Comparison of ENCODE assay signal across 23 cellular contexts in the genomic region with DNA sequence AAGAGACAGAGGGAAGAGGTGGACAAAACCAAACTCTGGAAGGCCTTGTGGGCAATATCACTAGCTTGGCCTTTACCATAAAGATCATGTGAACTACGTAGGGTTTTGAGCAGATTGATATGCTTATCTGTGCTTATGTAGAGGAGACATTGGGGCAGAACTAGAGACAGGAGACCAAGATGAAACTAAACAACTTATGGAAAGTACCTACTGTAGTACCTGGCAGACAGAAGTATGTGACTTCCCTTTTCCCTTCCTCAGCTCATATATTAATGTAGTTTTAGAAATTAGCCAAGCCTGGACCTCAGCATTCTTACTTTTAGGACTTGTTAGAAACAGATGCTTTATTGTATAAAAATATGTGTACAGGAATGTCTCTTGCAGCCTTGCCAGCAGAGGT. TPM values are rescaled to one million over a fixed set of nuclear protein-coding genes. Genes with fewer than 3 reads are reported as not detected.
DNase-seq lines count a peak whose midpoint lies in the region; ATAC-seq, FAIRE-seq and TF ChIP-seq lines count a peak whose summit lies in the region.
"Had no signal": no experiment of that assay in that cellular context is flagged by ENCODE, and none has a peak within 500 bp of the region (broad histone marks: within the 10 kb centered on the region; RNA-seq: fewer than 3 reads in every experiment).

No MANE protein-coding gene starts in this region.

- H3K4me1 Mint-ChIP-seq in activated CD8-positive, alpha-beta T cell treated with anti-CD3 and anti-CD28 coated beads, Interleukin-2, amount 10 ng/mL, durations not matched to agents 7 days and 5 days (ENCODE audit: low read depth), result peaks cover 3% of the 10 kb centered on the region
- H3K4me1 Mint-ChIP-seq: CD4-positive, CD25-positive, alpha-beta regulatory T cell had no signal

- ATAC-seq in GM18502 (IDR thresholded peaks at IDR 0.05; ENCODE audit: poor library complexity, unreplicated experiment) (peak; percentile 76), GM19397 (IDR thresholded peaks at IDR 0.05; ENCODE audit: unreplicated experiment) (peak; percentile 58), HG02973 (IDR thresholded peaks at IDR 0.05; ENCODE audit: unreplicated experiment) (peak; percentile 66), GM12878 (peak; percentile 83), GM21423 (IDR thresholded peaks at IDR 0.05; ENCODE audit: unreplicated experiment) (no peak)
- ATAC-seq in activated CD8-positive, alpha-beta T cell treated with anti-CD3 and anti-CD28 coated beads, Interleukin-2, amount 10 ng/mL, durations not matched to agents 7 days and 5 days, result no peak
- ATAC-seq: activated T-cell treated with anti-CD3 and anti-CD28 coated beads, Interleukin-2, amount 50 U/mL, for 4 hours; psoas muscle had no signal

- H3K4me3 Mint-ChIP-seq in activated CD8-positive, alpha-beta T cell treated with anti-CD3 and anti-CD28 coated beads, Interleukin-2, amount 10 ng/mL, durations not matched to agents 7 days and 5 days, result no peak overlapping the region
- H3K4me3 Mint-ChIP-seq: activated naive CD4-positive, alpha-beta T cell treated with anti-CD3 and anti-CD28 coated beads, Interleukin-2, amount 10 ng/mL, durations not matched to agents 7 days and 5 days; activated T-cell treated with anti-CD3 and anti-CD28 coated beads, Interleukin-2, amount 50 U/mL, for 4 hours; CD4-positive, CD25-positive, alpha-beta regulatory T cell; T-helper 2 cell treated with Interferon-gamma antibody and Interleukin-4, amounts not matched to agents 5 μg/mL and 100 μg/mL, for 36 hours had no signal

- no peak for TF ChIP-seq CTCF in GM12878 (IDR thresholded peaks at IDR 0.05 in 2 of 3, conservative IDR thresholded peaks at IDR 0.05 in 1 of 3; ENCODE audit: control insufficient read depth in 2 of 3, extremely low read depth in 1 of 3, insufficient read depth in 1 of 3, low read depth in 3 of 3, low read length in 3 of 3)
- TF ChIP-seq CTCF in thyroid gland (IDR thresholded peaks at IDR 0.05), result no peak

- H3K4me1 ChIP-seq in GM12878 (ENCODE audit: control insufficient read depth, insufficient read depth, low read length) (peaks cover 4% of the 10 kb centered on the region), thyroid gland (no peaks in the 10 kb centered on the region)

- no peak overlapping the region for H2AFZ ChIP-seq in GM12878 (ENCODE audit: control insufficient read depth, low read depth, low read length)

- TF ChIP-seq POLR2A in GM12878 (IDR thresholded peaks at IDR 0.05; ENCODE audit: low read depth, low read length), result no peak
- no peak for TF ChIP-seq POLR2A in thyroid gland (IDR thresholded peaks at IDR 0.05)

- no peaks in the 10 kb centered on the region; the same call in 1 of the 2 replicates for H4K20me1 ChIP-seq in GM12878 (ENCODE audit: control insufficient read depth, insufficient read depth)

- H3K36me3 ChIP-seq in GM12878 (ENCODE audit: control insufficient read depth in 2 of 2, insufficient read depth in 2 of 2, low read length in 1 of 2) (no peaks in the 10 kb centered on the region), thyroid gland (no peaks in the 10 kb centered on the region)
- H3K36me3 ChIP-seq: esophagus muscularis mucosa, SJSA1, tibial artery had no signal

- H3K9me3 ChIP-seq in GM12878 (replicated peaks; ENCODE audit: control insufficient read depth, insufficient read depth, low read length) (no peaks in the 10 kb centered on the region), thyroid gland (no peaks in the 10 kb centered on the region)
- H3K9me3 ChIP-seq: esophagus muscularis mucosa, psoas muscle, SJSA1, tibial artery had no signal

- no peaks in the 10 kb centered on the region for H3K9me3 Mint-ChIP-seq in activated CD8-positive, alpha-beta T cell treated with anti-CD3 and anti-CD28 coated beads, Interleukin-2, amount 10 ng/mL, durations not matched to agents 7 days and 5 days (ENCODE audit: insufficient read depth)
- H3K9me3 Mint-ChIP-seq: activated naive CD4-positive, alpha-beta T cell treated with anti-CD3 and anti-CD28 coated beads, Interleukin-2, amount 10 ng/mL, durations not matched to agents 7 days and 5 days; activated T-cell treated with anti-CD3 and anti-CD28 coated beads, Interleukin-2, amount 50 U/mL, for 4 hours; T-helper 2 cell treated with Interferon-gamma antibody and Interleukin-4, amounts not matched to agents 5 μg/mL and 100 μg/mL, for 36 hours had no signal

- no peak for TF ChIP-seq RAD21 in GM12878 (IDR thresholded peaks at IDR 0.05; ENCODE audit: insufficient read depth, low read depth, low read length)

- no peak overlapping the region for H3K4me3 ChIP-seq in GM12878
- no peak overlapping the region for H3K4me3 ChIP-seq in thyroid gland (replicated peaks in 1 of 3)
- H3K4me3 ChIP-seq: esophagus muscularis mucosa, psoas muscle, SJSA1, tibial artery had no signal

- intact Hi-C loops in GM12878 (cut with micrococcal nuclease; ENCODE audit: unreplicated experiment), result no loop called here
- intact Hi-C loops in thyroid gland (cut with DNase I), result no loop called here

- TF ChIP-seq EP300 in GM12878 (IDR thresholded peaks at IDR 0.05; ENCODE audit: borderline replicate concordance in 1 of 2, control insufficient read depth in 1 of 2, low read depth in 2 of 2, low read length in 2 of 2), result no peak

- POLR2A ChIA-PET in GM12878 (lab: Charles Lee), result interaction anchor here (0.6 to 1.2 kb wide), 2 partner anchors 15 to 304 kb away, joined by 3 read pairs; no protein-coding TSS in a partner anchor
- POLR2A ChIA-PET in activated CD8-positive, alpha-beta T cell treated with anti-CD3 and anti-CD28 coated beads, Interleukin-2, amount 10 ng/mL, durations not matched to agents 7 days and 5 days (lab: Charles Lee), result no interaction called here

- peak; percentile 62 for FAIRE-seq in GM12878 (lab: Jason Lieb, UNC)

- H3K27me3 Mint-ChIP-seq in activated CD8-positive, alpha-beta T cell treated with anti-CD3 and anti-CD28 coated beads, Interleukin-2, amount 10 ng/mL, durations not matched to agents 7 days and 5 days (ENCODE audit: low read depth), result peaks cover 37% of the 10 kb centered on the region

- WGBS in GM12878 (ENCODE audit: insufficient coverage, insufficient replicate concordance, low lambda C conversion rate, missing lambda C conversion rate), result 0% methylated on average over 1 of the region's 1 CpG
- WGBS in thyroid gland, 2 donors, result 86 to 93% methylated on average over 1 of the region's 1 CpG

- H3K27ac Mint-ChIP-seq in activated CD8-positive, alpha-beta T cell treated with anti-CD3 and anti-CD28 coated beads, Interleukin-2, amount 10 ng/mL, durations not matched to agents 7 days and 5 days, result no peak overlapping the region
- H3K27ac Mint-ChIP-seq: activated naive CD4-positive, alpha-beta T cell treated with anti-CD3 and anti-CD28 coated beads, Interleukin-2, amount 10 ng/mL, durations not matched to agents 7 days and 5 days; CD4-positive, CD25-positive, alpha-beta regulatory T cell; T-helper 2 cell treated with Interferon-gamma antibody and Interleukin-4, amounts not matched to agents 5 μg/mL and 100 μg/mL, for 36 hours had no signal

- H3K27me3 ChIP-seq in GM12878 (replicated peaks in 1 of 2; ENCODE audit: control insufficient read depth in 2 of 2, insufficient read depth in 2 of 2, low read length in 1 of 2) (peaks cover 0 to 3% of the 10 kb centered on the region in 2 experiments; a peak in 3 of 4 replicates), thyroid gland (no peaks in the 10 kb centered on the region)
- H3K27me3 ChIP-seq: esophagus muscularis mucosa, SJSA1, tibial artery had no signal

- H3K9ac ChIP-seq in GM12878 (ENCODE audit: control insufficient read depth, insufficient read depth, low read length), result no peak overlapping the region

- in situ Hi-C loops in GM12878 (cut with MboI), result no loop called here

- H3K79me2 ChIP-seq in GM12878 (ENCODE audit: control insufficient read depth, insufficient read depth, low read length), result no peaks in the 10 kb centered on the region

- SMC1A ChIA-PET in GM12878 (lab: Charles Lee; ENCODE audit: uncharacterized antibody, unreplicated experiment), result interaction anchor here (1.3 to 1.7 kb wide), 2 partner anchors 14 to 152 kb away, joined by 4 to 5 read pairs; a partner anchor contains a TSS

- DNase-seq in GM12878 (ENCODE audit: low read depth, low spot score) (no peak), NCI-H1436 (lab: John Stamatoyannopoulos, UW) (no peak), thyroid gland (no peak)
- DNase-seq in activated CD8-positive, alpha-beta T cell treated with anti-CD3 and anti-CD28 coated beads, Interleukin-2, amount 10 ng/mL, durations not matched to agents 7 days and 5 days, result no peak
- DNase-seq: activated naive CD4-positive, alpha-beta T cell treated with anti-CD3 and anti-CD28 coated beads, Interleukin-2, amount 10 ng/mL, durations not matched to agents 7 days and 5 days; activated T-cell treated with anti-CD3 and anti-CD28 coated beads, Interleukin-2, amount 50 U/mL, for 4 hours; CD4-positive, CD25-positive, alpha-beta regulatory T cell; DMS153; effector CD8-positive, alpha-beta T cell; GF-D8; midbrain; NCI-H1694 treated with DMSO at 0.1 percent for 48 hours; psoas muscle; tibial artery had no signal

- H3K27ac ChIP-seq in GM12878 (ENCODE audit: control insufficient read depth, insufficient read depth) (no peak overlapping the region), thyroid gland (no peak overlapping the region)
- H3K27ac ChIP-seq: psoas muscle, SJSA1, tibial artery had no signal

- CTCF ChIA-PET in GM12878 (lab: Yijun Ruan, JAX), result interaction anchor here (1.0 to 1.8 kb wide), 3 partner anchors 11 to 343 kb away, joined by 4 to 7 read pairs (median 5); a partner anchor contains a TSS
- CTCF ChIA-PET in activated CD8-positive, alpha-beta T cell treated with anti-CD3 and anti-CD28 coated beads, Interleukin-2, amount 10 ng/mL, durations not matched to agents 7 days and 5 days (lab: Charles Lee), result interaction anchor here (0.8 to 1.9 kb wide), 3 partner anchors 14 to 92 kb away, joined by 3 to 8 read pairs (median 3); a partner anchor contains a TSS

- no peaks in the 10 kb centered on the region for H3K36me3 Mint-ChIP-seq in activated CD8-positive, alpha-beta T cell treated with anti-CD3 and anti-CD28 coated beads, Interleukin-2, amount 10 ng/mL, durations not matched to agents 7 days and 5 days (ENCODE audit: low read depth)
- H3K36me3 Mint-ChIP-seq: CD4-positive, CD25-positive, alpha-beta regulatory T cell had no signal

- H3K4me2 ChIP-seq in GM12878 (ENCODE audit: control insufficient read depth, insufficient read depth), result peak overlapping the region; percentile 13; the same call in 1 of the 2 replicates

- BruUV-seq in GM12878 (replicated peaks; lab: Mats Ljungman, UMichigan), result no TSS peak

- RAD21 ChIA-PET in GM12878 (lab: Charles Lee; ENCODE audit: unreplicated experiment), result no interaction called here

RNA-seq across cellular contexts. Expression of a gene that starts 14.0 kb away (rescaled TPM):
- total RNA-seq in GM12878 (2013; cell fraction: nucleolus; rRNA removed), result not detected in 2 replicates
- not detected in 2 replicates for total RNA-seq in GM12878 (2014; rRNA removed)
- total RNA-seq in GM12878 (2014; rRNA removed; fragmentation: Illumina TruSeq; extraction: Trizol), result not detected in 2 replicates
- not detected in 2 replicates for total RNA-seq in GM12878 (2021)
- not detected for polyA plus RNA-seq in GM12878 (2011; ENCODE audit: low read depth)
- not detected in 2 replicates for polyA plus RNA-seq in GM12878 (2011; rRNA removed)
- polyA plus RNA-seq in GM12878 (2011; cell fraction: cytosol; rRNA removed), result not detected in 2 replicates
- not detected in 2 replicates for polyA plus RNA-seq in GM12878 (2011; cell fraction: nucleus; rRNA removed)
- polyA plus RNA-seq in GM12878 (2012), result 0.15 TPM in 1 of 2 replicates, not detected in the other
- polyA plus RNA-seq in GM12878 (2014; fragmentation: Illumina TruSeq; extraction: Trizol), result not detected in 2 replicates
- not detected for polyA plus RNA-seq in GM12878 (2014; fragmentation: Nextera tagmentation; extraction: Ambion mirVana)
- polyA plus RNA-seq in GM12878 (2014; rRNA removed), result not detected in 2 replicates
- not detected for polyA plus RNA-seq in GM12878 (2016; fragmentation: Nextera tagmentation; extraction: Ambion mirVana)
- not detected in 2 replicates for polyA minus RNA-seq in GM12878 (2011; rRNA and poly(A)+ RNA removed)
- polyA minus RNA-seq in GM12878 (2011; cell fraction: cytosol; rRNA and poly(A)+ RNA removed), result not detected in 2 replicates
- polyA minus RNA-seq in GM12878 (2011; cell fraction: nucleus; rRNA and poly(A)+ RNA removed), result not detected in 2 replicates
- total RNA-seq in activated CD8-positive, alpha-beta T cell treated with anti-CD3 and anti-CD28 coated beads, Interleukin-2, amount 10 ng/mL, durations not matched to agents 7 days and 5 days, result under 1 TPM in 1 of 2 experiments, not detected in 1; 0.65 TPM
- total RNA-seq in thyroid gland, result 10 to 100 TPM in 1 of 4 donors, 1 to 10 TPM in 2, under 1 TPM in 1; 0.78 to 10.9 (median 3.7) TPM
- total RNA-seq: CD4-positive, CD25-positive, alpha-beta regulatory T cell; cerebellum had no signal
- polyA plus RNA-seq: CD4-positive, CD25-positive, alpha-beta regulatory T cell; neural cell had no signal

Comparison
In these comparisons a context has a peak if more than half of its experiments do, and no peak if none do; other contexts are left out.
1. ATAC-seq: peak in GM18502 (single experiment), GM19397 (single experiment), HG02973 (single experiment) and GM12878 (single experiment); none in activated CD8-positive, alpha-beta T cell treated with anti-CD3 and anti-CD28 coated beads, Interleukin-2, amount 10 ng/mL, durations not matched to agents 7 days and 5 days (single experiment) and GM21423 (single experiment).